11 cellular contexts compared by ENCODE assay signal in the genomic region with DNA sequence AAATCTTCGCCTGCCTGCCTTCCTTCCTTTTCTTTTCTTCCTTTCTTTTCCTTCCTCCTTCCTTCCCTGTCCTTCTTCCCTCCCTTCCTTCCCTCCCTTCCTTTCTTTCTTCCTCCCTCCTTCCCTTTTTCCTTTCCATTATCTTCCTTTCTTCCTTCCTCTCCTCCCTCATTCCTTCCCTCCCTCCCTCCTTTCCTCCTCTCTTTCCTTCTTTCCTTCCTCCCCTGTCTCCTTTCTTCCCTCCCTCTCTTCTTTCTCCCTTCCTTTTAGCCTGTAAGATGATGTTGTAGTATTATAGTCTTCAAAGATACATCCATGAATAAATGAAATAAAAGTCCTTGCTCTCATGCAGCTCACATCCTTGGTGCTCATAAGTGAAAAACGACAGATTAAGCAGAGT.
"Had no signal": no experiment of that assay in that cellular context is flagged by ENCODE, and none has a peak within 500 bp of the region (broad histone marks: within the 10 kb centered on the region; RNA-seq: fewer than 3 reads in every experiment).

No MANE protein-coding gene starts in this region.

- H3K4me1 ChIP-seq: HAP-1 had no signal

- H2AFZ ChIP-seq: GM23248, GM23338 had no signal

- H3K9me3 ChIP-seq: HAP-1 had no signal

- ATAC-seq: GM23338, HCT116 had no signal

- H3K4me3 Mint-ChIP-seq: GM23338, H9, HFFc6 had no signal

- H3K4me2 ChIP-seq: GM23338 had no signal

- H3K27ac ChIP-seq: GM23248 had no signal

- H3K9ac ChIP-seq: GM23248 had no signal

- H3K4me3 ChIP-seq: GM23248, GM23338, HAP-1 had no signal

- H3K36me3 ChIP-seq: HAP-1 had no signal

- H3K27ac Mint-ChIP-seq: GM23338, H9, HFFc6 had no signal

- FAIRE-seq: H1, H54 had no signal

- DNase-seq: GM23248, GOT3, H7, H9, HCEC 1CT, HFFc6 had no signal
